ENCODE assay signal across 8 cellular contexts in genomic region chr5:1594336-1595106, GRCh38.
DNase-seq lines count a peak whose midpoint lies in the region; ATAC-seq and TF ChIP-seq lines count a peak whose summit lies in the region.

No MANE protein-coding gene starts in this region.

- ATAC-seq in GM21526 (IDR thresholded peaks at IDR 0.05; ENCODE audit: low FRiP score, unreplicated experiment), result peak; percentile 82

- TF ChIP-seq CTCF in VCaP (conservative IDR thresholded peaks at IDR 0.05), result peak; percentile 75

- DNase-seq in DMS79 treated with DMSO at 0.1 percent for 48 hours (lab: John Stamatoyannopoulos, UW) (peak; percentile 69), KG1 (lab: John Stamatoyannopoulos, UW) (peak; percentile 17), caudate nucleus (lab: John Stamatoyannopoulos, UW) (peak in 58 of 61 donors; percentile 2 to 90 (median 59)), kidney glomerular epithelial cell (lab: John Stamatoyannopoulos, UW) (peak; percentile 54), SKM-1 treated with dmso at 0.1 percent for 144 hours (lab: John Stamatoyannopoulos, UW; ENCODE audit: unreplicated experiment) (no peak)
- peak; percentile 24 to 29 for DNase-seq in stimulated activated CD4-positive, alpha-beta T cell treated with anti-CD3 and anti-CD28 coated beads, Interleukin-1b, Interleukin-23, amount 100 ng/mL, for 1 hour (ENCODE audit: low read depth in 2 of 2)

- H3K27ac ChIP-seq in VCaP (peak overlapping the region; percentile 68), caudate nucleus (ENCODE audit: low read depth, low read length) (no peak overlapping the region)
